8 cellular contexts compared by ENCODE assay signal in the genomic region with DNA sequence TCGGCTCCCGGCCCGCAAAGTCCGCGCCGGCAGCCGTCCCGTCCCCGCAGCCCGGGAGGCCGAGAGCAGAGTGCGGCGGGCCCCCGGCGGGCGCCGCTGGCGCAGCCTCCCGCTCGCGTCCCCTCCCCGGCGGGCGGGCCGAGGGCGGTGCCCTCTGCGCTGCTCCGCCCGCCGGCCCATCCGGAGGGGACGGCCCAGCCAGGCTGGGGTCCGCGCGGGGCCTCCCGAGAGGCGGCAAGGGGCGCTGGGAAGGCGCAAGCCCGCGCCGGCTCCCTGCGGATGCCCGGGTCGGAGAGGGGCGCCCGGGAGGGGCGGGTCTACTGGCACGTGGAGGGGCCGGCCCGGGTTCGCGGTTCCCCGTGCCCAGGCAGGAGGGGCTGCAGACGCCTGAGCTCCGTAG. TPM values are rescaled to one million over a fixed set of nuclear protein-coding genes. Genes with fewer than 3 reads are reported as not detected.
DNase-seq lines count a peak whose midpoint lies in the region; ATAC-seq and TF ChIP-seq lines count a peak whose summit lies in the region.

Gene CLCN2, minus strand, starts transcription at position 74 of the 400 bp plus-strand sequence. CDS start 126 bp downstream, outside the sequence.
Gene POLR2H, plus strand, starts transcription at position 179 of the 400 bp plus-strand sequence. CDS start 1,783 bp downstream, outside the sequence.

- peak within 1 kb of the TSS; percentile 96 for H3K4me3 Mint-ChIP-seq in osteocyte (ENCODE audit: unreplicated experiment)

- peaks cover 46% of the 10 kb centered on the region for H3K79me2 ChIP-seq in OCI-LY3 (ENCODE audit: low read length)

- peaks cover 32% of the 10 kb centered on the region for H3K4me1 Mint-ChIP-seq in osteocyte (ENCODE audit: unreplicated experiment)

- H2AFZ ChIP-seq in OCI-LY3 (ENCODE audit: low read depth, low read length) = peak within 1 kb of the TSS; percentile 66

- TF ChIP-seq CTCF in OCI-LY3 (IDR thresholded peaks at IDR 0.05; ENCODE audit: low read depth, low read length) (no peak), osteocyte (IDR thresholded peaks at IDR 0.05) (no peak), uterus (IDR thresholded peaks at IDR 0.05) (peak in 1 of 4 experiments; percentile 11)

- peaks cover 14% of the 10 kb centered on the region for H3K36me3 Mint-ChIP-seq in osteocyte (ENCODE audit: unreplicated experiment)

- TF ChIP-seq POLR2A in uterus (IDR thresholded peaks at IDR 0.05) = peak; percentile 65 to 89

- H3K9me3 ChIP-seq in OCI-LY3 (ENCODE audit: insufficient read depth, low read length) = no peaks in the 10 kb centered on the region
- H3K9me3 ChIP-seq in uterus = no peaks in the 10 kb centered on the region

- H3K4me1 ChIP-seq in OCI-LY3 (ENCODE audit: low read length) (peaks cover 16% of the 10 kb centered on the region), uterus (peaks cover 7 to 23% of the 10 kb centered on the region in 2 donors)

- 0 out of 2 replicates have a peak, but pooled peaks cover 4% of the 10 kb centered on the region for H4K20me1 ChIP-seq in OCI-LY3 (ENCODE audit: insufficient read depth, low read length)

- H3K27ac ChIP-seq in OCI-LY3 (ENCODE audit: low read length) (peak within 1 kb of the TSS; percentile 89), uterus (peak within 1 kb of the TSS; percentile 92 to 100)

- peak; percentile 64 for DNase-seq in AG08395 (ENCODE audit: low spot score)
- peak; percentile 58 for DNase-seq in activated naive CD4-positive, alpha-beta T cell treated with anti-CD3 and anti-CD28 coated beads, Interleukin-2, amount 50 U/mL, for 16 hours
- peak; percentile 69 for DNase-seq in Right ventricle myocardium superior
- no peak for DNase-seq in osteocyte (ENCODE audit: extremely low spot score, unreplicated experiment)
- peak; percentile 45 to 71 for DNase-seq in uterus

- peaks cover 14% of the 10 kb centered on the region for H3K36me3 ChIP-seq in OCI-LY3 (replicated peaks; ENCODE audit: low read depth, low read length)
- H3K36me3 ChIP-seq in uterus = no peaks in the 10 kb centered on the region

- H3K27me3 ChIP-seq in OCI-LY3 (ENCODE audit: low read depth, low read length) (no peaks in the 10 kb centered on the region), uterus (no peaks in the 10 kb centered on the region)

- H3K9me3 Mint-ChIP-seq in osteocyte (ENCODE audit: unreplicated experiment) = no peaks in the 10 kb centered on the region

- H3K4me3 ChIP-seq in OCI-LY3 (ENCODE audit: low read length) = peak within 1 kb of the TSS; percentile 86
- peak within 1 kb of the TSS; percentile 76 to 95 for H3K4me3 ChIP-seq in uterus

- ATAC-seq in GM18520 (IDR thresholded peaks at IDR 0.05; ENCODE audit: unreplicated experiment) = peak; percentile 27
- ATAC-seq in HG03097 (IDR thresholded peaks at IDR 0.05; ENCODE audit: low FRiP score, unreplicated experiment) = peak; percentile 32
- peak; percentile 69 for ATAC-seq in Right ventricle myocardium superior (ENCODE audit: poor library complexity)

- H3K27me3 Mint-ChIP-seq in osteocyte (ENCODE audit: unreplicated experiment) = no peaks in the 10 kb centered on the region

- peak within 1 kb of the TSS; percentile 94 for H3K4me2 ChIP-seq in OCI-LY3 (ENCODE audit: low read length)

- peak within 1 kb of the TSS; percentile 98 for H3K27ac Mint-ChIP-seq in osteocyte (ENCODE audit: unreplicated experiment)

- intact Hi-C loops in Right ventricle myocardium superior (cut with DNase I) (loop anchor here (5.0 kb wide), 1 partner anchor 174 kb away; the partner anchor contains the start of gene ABCF3), uterus (cut with DNase I; ENCODE audit: low total_unique reads) (no loop called here)

- H3K9ac ChIP-seq in OCI-LY3 (ENCODE audit: low read length) = peak within 1 kb of the TSS; percentile 89

RNA-seq across cellular contexts. Expression of gene CLCN2, which starts in this region (rescaled TPM):
- total RNA-seq in Right ventricle myocardium superior (1.9 TPM), osteocyte (9.4 and 9.7 TPM in 2 replicates), uterus (10 to 100 TPM in 2 of 4 donors, 1 to 10 TPM in 1, under 1 TPM in 1; 0.77 to 20.8 (median 7.3) TPM)

RNA-seq across cellular contexts. Expression of gene POLR2H, which starts in this region (rescaled TPM):
- total RNA-seq in Right ventricle myocardium superior (19.9 TPM), osteocyte (56.4 and 57.7 TPM in 2 replicates), uterus (100 to 1,000 TPM in 2 of 4 donors, 10 to 100 TPM in 2; 52.8 to 103 (median 82.7) TPM)
